9 cellular contexts compared by ENCODE assay signal in genomic region chr19:43784251-43784980, GRCh38. TPM values are rescaled to one million over a fixed set of nuclear protein-coding genes. Genes with fewer than 3 reads are reported as not detected.
DNase-seq lines count a peak whose midpoint lies in the region; ATAC-seq, FAIRE-seq and TF ChIP-seq lines count a peak whose summit lies in the region.
"Had no signal": no experiment of that assay in that cellular context is flagged by ENCODE, and none has a peak within 500 bp of the region (broad histone marks: within the 10 kb centered on the region; RNA-seq: fewer than 3 reads in every experiment).

No MANE protein-coding gene starts in this region.

- H3K27ac ChIP-seq in SJCRH30 (no peak overlapping the region), left lung (no peak overlapping the region)
- H3K27ac ChIP-seq: thoracic aorta had no signal

- ATAC-seq in activated naive CD8-positive, alpha-beta T cell treated with anti-CD3 and anti-CD28 coated beads, Interleukin-2, amount 10 ng/mL, durations not matched to agents 7 days and 5 days (ENCODE audit: low read depth), result peak; percentile 28
- ATAC-seq in left lung, result peak; percentile 79
- no peak for ATAC-seq in HG03045 (IDR thresholded peaks at IDR 0.05; ENCODE audit: unreplicated experiment)

- H3K36me3 ChIP-seq in SJCRH30, result no peaks in the 10 kb centered on the region
- H3K36me3 ChIP-seq in left lung, result no peaks in the 10 kb centered on the region
- H3K36me3 ChIP-seq: thoracic aorta had no signal

- H3K4me1 ChIP-seq in SJCRH30 (peaks cover 5% of the 10 kb centered on the region; the same call in 1 of the 2 replicates), left lung (peaks cover 0 to 31% of the 10 kb centered on the region in 2 donors)

- TF ChIP-seq POLR2A in H54 (IDR thresholded peaks at IDR 0.05; ENCODE audit: low read depth, low read length), result no peak

- H3K4me3 ChIP-seq in SJCRH30, result no peak overlapping the region
- no peak overlapping the region for H3K4me3 ChIP-seq in left lung

- no peaks in the 10 kb centered on the region for H3K9me3 ChIP-seq in SJCRH30 (replicated peaks)
- H3K9me3 ChIP-seq in left lung, result no peaks in the 10 kb centered on the region
- H3K9me3 ChIP-seq: thoracic aorta had no signal

- H3K27ac Mint-ChIP-seq in activated naive CD8-positive, alpha-beta T cell treated with anti-CD3 and anti-CD28 coated beads, Interleukin-2, amount 10 ng/mL, durations not matched to agents 7 days and 5 days, result peak overlapping the region; percentile 95
- peak overlapping the region; percentile 82 for H3K27ac Mint-ChIP-seq in type B pancreatic cell

- peaks cover 38% of the 10 kb centered on the region for H3K4me1 Mint-ChIP-seq in activated naive CD8-positive, alpha-beta T cell treated with anti-CD3 and anti-CD28 coated beads, Interleukin-2, amount 10 ng/mL, durations not matched to agents 7 days and 5 days
- H3K4me1 Mint-ChIP-seq in type B pancreatic cell (ENCODE audit: unreplicated experiment), result peaks cover 22% of the 10 kb centered on the region

- DNase-seq in H54 (ENCODE audit: insufficient read length, low spot score), result peak; percentile 97
- DNase-seq in SJCRH30, result peak; percentile 64 to 67
- no peak for DNase-seq in activated naive CD8-positive, alpha-beta T cell treated with anti-CD3 and anti-CD28 coated beads, Interleukin-2, amount 10 ng/mL, durations not matched to agents 7 days and 5 days
- DNase-seq in left lung, result peak; percentile 75 to 89
- DNase-seq in type B pancreatic cell (ENCODE audit: extremely low spot score, unreplicated experiment), result no peak
- DNase-seq in pons (ENCODE audit: low spot score), result no peak
- DNase-seq in SK-N-DZ (ENCODE audit: low spot score), result no peak

- FAIRE-seq in H54 (lab: Jason Lieb, UNC), result peak; percentile 62

- H3K4me3 Mint-ChIP-seq in activated naive CD8-positive, alpha-beta T cell treated with anti-CD3 and anti-CD28 coated beads, Interleukin-2, amount 10 ng/mL, durations not matched to agents 7 days and 5 days, result peak overlapping the region; percentile 71
- no peak overlapping the region for H3K4me3 Mint-ChIP-seq in type B pancreatic cell

- TF ChIP-seq CTCF in left lung (IDR thresholded peaks at IDR 0.05), result no peak
- no peak for TF ChIP-seq CTCF in type B pancreatic cell (conservative IDR thresholded peaks at IDR 0.05)

- POLR2A ChIA-PET in activated naive CD8-positive, alpha-beta T cell treated with anti-CD3 and anti-CD28 coated beads, Interleukin-2, amount 10 ng/mL, durations not matched to agents 7 days and 5 days (lab: Charles Lee), result interaction anchor here (1.1 to 1.4 kb wide), 3 partner anchors 30 to 39 kb away, joined by 3 to 6 read pairs (median 4); partner anchors contain the start of gene SMG9

- peaks cover 5% of the 10 kb centered on the region for H3K27me3 Mint-ChIP-seq in activated naive CD8-positive, alpha-beta T cell treated with anti-CD3 and anti-CD28 coated beads, Interleukin-2, amount 10 ng/mL, durations not matched to agents 7 days and 5 days
- H3K27me3 Mint-ChIP-seq in type B pancreatic cell, result peaks cover 5% of the 10 kb centered on the region

- H3K36me3 Mint-ChIP-seq in activated naive CD8-positive, alpha-beta T cell treated with anti-CD3 and anti-CD28 coated beads, Interleukin-2, amount 10 ng/mL, durations not matched to agents 7 days and 5 days, result no peaks in the 10 kb centered on the region
- H3K36me3 Mint-ChIP-seq in type B pancreatic cell, result no peaks in the 10 kb centered on the region

- intact Hi-C loops in left lung (cut with DNase I), result loop anchor here in 1 of 2 donors (5.0 kb wide), 1 partner anchor 37 kb away; no protein-coding TSS in a partner anchor

- H3K27me3 ChIP-seq in SJCRH30 (no peaks in the 10 kb centered on the region), left lung (peaks cover 0 to 16% of the 10 kb centered on the region in 2 donors)

- no peaks in the 10 kb centered on the region for H3K9me3 Mint-ChIP-seq in activated naive CD8-positive, alpha-beta T cell treated with anti-CD3 and anti-CD28 coated beads, Interleukin-2, amount 10 ng/mL, durations not matched to agents 7 days and 5 days
- no peaks in the 10 kb centered on the region for H3K9me3 Mint-ChIP-seq in type B pancreatic cell

RNA-seq across cellular contexts. Expression of gene KCNN4, which starts 3.6 kb away (rescaled TPM):
- total RNA-seq in SJCRH30 (2014; rRNA removed; shearing (Covaris generic)), result 0.38 and 0.63 TPM in 2 replicates
- 10 to 100 TPM; 38.3 to 45.4 TPM for total RNA-seq in activated naive CD8-positive, alpha-beta T cell treated with anti-CD3 and anti-CD28 coated beads, Interleukin-2, amount 10 ng/mL, durations not matched to agents 7 days and 5 days
- 10 to 100 TPM in 1 of 2 donors, 1 to 10 TPM in 1; 9.6 to 21.5 TPM for total RNA-seq in left lung
- total RNA-seq in type B pancreatic cell (ENCODE audit: low replicate concordance), result 1.6 and 7.7 TPM in 2 replicates
- 0.16 and 0.52 TPM in 2 replicates for polyA plus RNA-seq in SK-N-DZ (2014; cell fraction: cytosol; rRNA removed)
- 1.5 and 2.2 TPM in 2 replicates for polyA plus RNA-seq in SK-N-DZ (2014; cell fraction: nucleus; rRNA removed)

RNA-seq across cellular contexts. Expression of gene LYPD5, which starts 17.8 kb away (rescaled TPM):
- total RNA-seq in SJCRH30 (2014; rRNA removed; shearing (Covaris generic)), result 0.06 and 0.35 TPM in 2 replicates
- 1 to 10 TPM; 1.9 to 2.0 TPM for total RNA-seq in activated naive CD8-positive, alpha-beta T cell treated with anti-CD3 and anti-CD28 coated beads, Interleukin-2, amount 10 ng/mL, durations not matched to agents 7 days and 5 days
- total RNA-seq in left lung (1 to 10 TPM; 2.2 to 6.3 TPM), type B pancreatic cell (ENCODE audit: low replicate concordance) (0.85 and 3.9 TPM in 2 replicates)
- 0.80 and 1.9 TPM in 2 replicates for polyA plus RNA-seq in SK-N-DZ (2014; cell fraction: cytosol; rRNA removed)
- polyA plus RNA-seq in SK-N-DZ (2014; cell fraction: nucleus; rRNA removed), result 0.73 TPM in 1 of 2 replicates, not detected in the other

RNA-seq across cellular contexts. Expression of gene SMG9, which starts 29.7 kb away (rescaled TPM):
- 22.5 and 25.7 TPM in 2 replicates for total RNA-seq in SJCRH30 (2014; rRNA removed; shearing (Covaris generic))
- 10 to 100 TPM; 48.9 to 49.9 TPM for total RNA-seq in activated naive CD8-positive, alpha-beta T cell treated with anti-CD3 and anti-CD28 coated beads, Interleukin-2, amount 10 ng/mL, durations not matched to agents 7 days and 5 days
- 10 to 100 TPM; 40.9 to 49.6 TPM for total RNA-seq in left lung
- 44.5 and 64.9 TPM in 2 replicates for total RNA-seq in type B pancreatic cell (ENCODE audit: low replicate concordance)
- 27.2 and 29.4 TPM in 2 replicates for polyA plus RNA-seq in SK-N-DZ (2014; cell fraction: cytosol; rRNA removed)
- 111 and 119 TPM in 2 replicates for polyA plus RNA-seq in SK-N-DZ (2014; cell fraction: nucleus; rRNA removed)

RNA-seq across cellular contexts. Expression of gene ZNF283, which starts 42.7 kb away (rescaled TPM):
- total RNA-seq in SJCRH30 (2014; rRNA removed; shearing (Covaris generic)), result 9.7 and 15.0 TPM in 2 replicates
- total RNA-seq in activated naive CD8-positive, alpha-beta T cell treated with anti-CD3 and anti-CD28 coated beads, Interleukin-2, amount 10 ng/mL, durations not matched to agents 7 days and 5 days, result 10 to 100 TPM; 11.5 TPM
- 10 to 100 TPM in 1 of 2 donors, 1 to 10 TPM in 1; 8.1 to 10.4 TPM for total RNA-seq in left lung
- 13.1 and 18.2 TPM in 2 replicates for total RNA-seq in type B pancreatic cell (ENCODE audit: low replicate concordance)
- 5.8 and 9.5 TPM in 2 replicates for polyA plus RNA-seq in SK-N-DZ (2014; cell fraction: cytosol; rRNA removed)
- 8.6 and 15.1 TPM in 2 replicates for polyA plus RNA-seq in SK-N-DZ (2014; cell fraction: nucleus; rRNA removed)

Comparison
In these comparisons a context has a peak if more than half of its experiments do, and no peak if none do; other contexts are left out.
1. DNase-seq: peak in H54 (single experiment), SJCRH30 (2 of 2) and left lung (2 of 2); none in activated naive CD8-positive, alpha-beta T cell treated with anti-CD3 and anti-CD28 coated beads, Interleukin-2, amount 10 ng/mL, durations not matched to agents 7 days and 5 days (single experiment), type B pancreatic cell (single experiment), pons (single experiment) and SK-N-DZ (single experiment).